Comparison of ENCODE assay signal across 1 cellular context in the genomic region with DNA sequence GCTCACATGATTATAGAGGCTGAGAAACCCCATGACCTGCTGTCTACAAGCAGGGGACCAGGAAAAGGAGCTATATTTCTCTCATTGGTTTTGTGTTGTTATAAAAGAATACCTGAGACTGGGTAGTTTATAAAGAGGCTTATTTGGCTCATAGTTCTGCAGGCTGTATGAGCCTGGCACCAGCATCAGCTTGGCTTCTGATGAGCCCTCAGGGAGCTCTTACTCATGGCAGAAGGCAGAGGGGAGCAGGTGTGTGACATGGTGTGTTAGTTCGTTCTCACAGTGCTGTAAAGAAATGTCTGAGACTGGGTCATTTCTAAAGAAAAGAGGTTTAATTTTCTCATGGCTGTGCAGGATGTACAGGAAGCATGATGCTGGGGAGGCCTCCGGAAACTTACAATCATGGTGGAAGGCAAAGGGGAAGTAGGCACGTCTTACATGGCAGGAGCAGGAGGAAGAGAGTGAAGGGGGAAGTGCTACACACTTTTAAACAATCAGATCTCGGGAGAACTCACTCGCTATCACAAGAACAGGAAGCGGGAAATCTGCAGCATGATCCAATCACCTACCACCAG.
TF ChIP-seq lines count a peak whose summit lies in the region.

No MANE protein-coding gene starts in this region.

TF ChIP-seq in SK-N-SH, 30 proteins besides CTCF, POLR2A, EP300 and RAD21 (continued from another document):
- TF ChIP-seq, protein P1, sequence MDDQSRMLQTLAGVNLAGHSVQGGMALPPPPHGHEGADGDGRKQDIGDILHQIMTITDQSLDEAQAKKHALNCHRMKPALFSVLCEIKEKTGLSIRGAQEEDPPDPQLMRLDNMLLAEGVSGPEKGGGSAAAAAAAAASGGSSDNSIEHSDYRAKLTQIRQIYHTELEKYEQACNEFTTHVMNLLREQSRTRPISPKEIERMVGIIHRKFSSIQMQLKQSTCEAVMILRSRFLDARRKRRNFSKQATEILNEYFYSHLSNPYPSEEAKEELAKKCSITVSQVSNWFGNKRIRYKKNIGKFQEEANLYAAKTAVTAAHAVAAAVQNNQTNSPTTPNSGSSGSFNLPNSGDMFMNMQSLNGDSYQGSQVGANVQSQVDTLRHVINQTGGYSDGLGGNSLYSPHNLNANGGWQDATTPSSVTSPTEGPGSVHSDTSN (IDR thresholded peaks at IDR 0.05): no peak
- TF ChIP-seq NRF1 (IDR thresholded peaks at IDR 0.05; ENCODE audit: low read depth, low read length): no peak
- TF ChIP-seq, protein P2, sequence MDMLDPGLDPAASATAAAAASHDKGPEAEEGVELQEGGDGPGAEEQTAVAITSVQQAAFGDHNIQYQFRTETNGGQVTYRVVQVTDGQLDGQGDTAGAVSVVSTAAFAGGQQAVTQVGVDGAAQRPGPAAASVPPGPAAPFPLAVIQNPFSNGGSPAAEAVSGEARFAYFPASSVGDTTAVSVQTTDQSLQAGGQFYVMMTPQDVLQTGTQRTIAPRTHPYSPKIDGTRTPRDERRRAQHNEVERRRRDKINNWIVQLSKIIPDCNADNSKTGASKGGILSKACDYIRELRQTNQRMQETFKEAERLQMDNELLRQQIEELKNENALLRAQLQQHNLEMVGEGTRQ (IDR thresholded peaks at IDR 0.05; ENCODE audit: borderline replicate concordance, low read depth, low read length): no peak
- TF ChIP-seq MXI1 (IDR thresholded peaks at IDR 0.05; ENCODE audit: low read depth, low read length): no peak
- no peak for TF ChIP-seq MEF2A (IDR thresholded peaks at IDR 0.05; ENCODE audit: borderline replicate concordance, low read depth)
- no peak for TF ChIP-seq TAF1 (IDR thresholded peaks at IDR 0.05; ENCODE audit: borderline replicate concordance, low read depth, low read length)
- no peak for TF ChIP-seq GABPA (IDR thresholded peaks at IDR 0.05; ENCODE audit: low read depth)
- no peak for TF ChIP-seq YY1 (IDR thresholded peaks at IDR 0.05; ENCODE audit: low read depth)
- TF ChIP-seq, protein P3, sequence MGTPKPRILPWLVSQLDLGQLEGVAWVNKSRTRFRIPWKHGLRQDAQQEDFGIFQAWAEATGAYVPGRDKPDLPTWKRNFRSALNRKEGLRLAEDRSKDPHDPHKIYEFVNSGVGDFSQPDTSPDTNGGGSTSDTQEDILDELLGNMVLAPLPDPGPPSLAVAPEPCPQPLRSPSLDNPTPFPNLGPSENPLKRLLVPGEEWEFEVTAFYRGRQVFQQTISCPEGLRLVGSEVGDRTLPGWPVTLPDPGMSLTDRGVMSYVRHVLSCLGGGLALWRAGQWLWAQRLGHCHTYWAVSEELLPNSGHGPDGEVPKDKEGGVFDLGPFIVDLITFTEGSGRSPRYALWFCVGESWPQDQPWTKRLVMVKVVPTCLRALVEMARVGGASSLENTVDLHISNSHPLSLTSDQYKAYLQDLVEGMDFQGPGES (IDR thresholded peaks at IDR 0.05; ENCODE audit: low read depth, low read length): no peak
- no peak for TF ChIP-seq TEAD4 (IDR thresholded peaks at IDR 0.05; ENCODE audit: borderline replicate concordance, insufficient read depth)
- no peak for TF ChIP-seq ELF1 (IDR thresholded peaks at IDR 0.05)
TF ChIP-seq in SK-N-SH: peak in this region for 0.
